Comparison of ENCODE assay signal across 8 cellular contexts in the genomic region with DNA sequence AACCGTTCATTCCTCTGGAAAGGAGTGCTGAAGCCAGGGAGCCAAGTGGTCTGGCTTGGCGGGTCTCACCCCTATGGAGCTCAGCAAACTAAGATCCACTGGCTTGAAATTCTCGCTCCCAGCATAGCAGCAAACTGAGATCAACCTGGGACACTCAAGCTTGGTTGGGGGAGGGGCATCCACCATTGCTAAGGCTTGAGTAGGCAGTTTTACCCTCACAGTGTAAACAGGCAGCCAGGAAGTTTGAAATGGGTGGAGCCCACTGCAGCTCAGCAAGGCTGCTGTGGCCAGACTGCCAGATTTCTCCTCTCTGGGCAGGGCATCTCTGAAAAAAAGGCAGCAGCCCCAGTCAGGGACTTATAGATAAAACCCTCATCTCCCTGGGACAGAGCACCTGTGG.
DNase-seq lines count a peak whose midpoint lies in the region; FAIRE-seq and TF ChIP-seq lines count a peak whose summit lies in the region.
"Not testable (repeated sequence)": the region's sequence is repeated elsewhere in the genome, so short reads cannot be mapped to it uniquely, and the experiment has no call there.

No MANE protein-coding gene starts in this region.

- H3K27me3 Mint-ChIP-seq in neural progenitor cell (ENCODE audit: insufficient read depth, low read depth) = not testable (repeated sequence)

- not testable (repeated sequence) for H2AK5ac ChIP-seq in H1 (ENCODE audit: low read depth, low read length)

- H3K79me1 ChIP-seq in H1 (ENCODE audit: low read depth, low read length) = not testable (repeated sequence)

- DNase-seq in CMK (ENCODE audit: low read depth) (peak; percentile 25), ELR (ENCODE audit: low read depth) (peak; percentile 8), NCI-H510A (lab: John Stamatoyannopoulos, UW) (peak; percentile 8), RPMI8226 (peak; percentile 74), iris pigment epithelial cell (ENCODE audit: low read depth) (peak; percentile 3), neural progenitor cell (ENCODE audit: low spot score) (peak; percentile 7)
- DNase-seq in H1 (ENCODE audit: low read depth in 1 of 2, low spot score in 2 of 2) = not testable (repeated sequence)

- not testable (repeated sequence) for H2BK5ac ChIP-seq in H1 (ENCODE audit: low read depth, low read length)

- not testable (repeated sequence) for H2BK120ac ChIP-seq in H1 (replicated peaks; ENCODE audit: low read depth, low read length)

- H3K36me3 ChIP-seq in KMS-11 (ENCODE audit: insufficient read depth); H1 (ENCODE audit: control insufficient read depth in 2 of 4, insufficient read depth in 4 of 4, low read length in 3 of 4); neural progenitor cell: not testable (repeated sequence)

- not testable (repeated sequence) for H3K4me2 ChIP-seq in KMS-11; H1 (ENCODE audit: insufficient read depth in 1 of 2, low read depth in 2 of 2, low read length in 2 of 2); neural progenitor cell

- POLR2A ChIA-PET in H1 (lab: Charles Lee; ENCODE audit: partially characterized antibody) = not testable (repeated sequence)

- not testable (repeated sequence) for H3K23ac ChIP-seq in H1 (ENCODE audit: insufficient read length)

- H4K91ac ChIP-seq in H1 (replicated peaks; ENCODE audit: insufficient read length, low read length) = not testable (repeated sequence)

- not testable (repeated sequence) for H3K4me1 ChIP-seq in KMS-11 (ENCODE audit: low read depth, poor library complexity, severe bottlenecking); H1 (replicated peaks in 1 of 4; ENCODE audit: control insufficient read depth in 3 of 4, insufficient read depth in 4 of 4, low read length in 3 of 4); neural progenitor cell

- not testable (repeated sequence) for H3K9me3 ChIP-seq in H1 (ENCODE audit: insufficient read depth in 2 of 2, low read depth in 1 of 2, low read length in 1 of 2); neural progenitor cell (ENCODE audit: low read depth)

- H4K20me1 ChIP-seq in KMS-11 (ENCODE audit: insufficient read depth); H1 (replicated peaks in 1 of 2; ENCODE audit: control insufficient read depth in 1 of 2, insufficient read depth in 2 of 2, low read length in 2 of 2); neural progenitor cell (ENCODE audit: low read depth): not testable (repeated sequence)

- not testable (repeated sequence) for H3K18ac ChIP-seq in H1 (ENCODE audit: extremely low read depth, low read length)

- H4K5ac ChIP-seq in H1 (ENCODE audit: insufficient read length, low read depth, low read length) = not testable (repeated sequence)

- not testable (repeated sequence) for H2BK15ac ChIP-seq in H1 (ENCODE audit: low read length)

- TF ChIP-seq EP300 in H1 (IDR thresholded peaks at IDR 0.05; ENCODE audit: borderline replicate concordance in 1 of 2, low read depth in 2 of 2, low read length in 2 of 2) = not testable (repeated sequence)

- H3K27ac ChIP-seq in KMS-11; H1 (ENCODE audit: low read depth, low read length); neural progenitor cell: not testable (repeated sequence)

- not testable (repeated sequence) for H3K79me2 ChIP-seq in KMS-11 (ENCODE audit: insufficient read depth, low read depth); H1 (ENCODE audit: control insufficient read depth in 1 of 2, insufficient read depth in 2 of 2, low read length in 2 of 2); neural progenitor cell (ENCODE audit: low read depth)

- H3K4ac ChIP-seq in H1 (replicated peaks; ENCODE audit: insufficient read length, low read depth, low read length) = not testable (repeated sequence)

- not testable (repeated sequence) for H3K56ac ChIP-seq in H1 (replicated peaks; ENCODE audit: insufficient read length, low read depth, low read length)

- not testable (repeated sequence) for H3K4me1 Mint-ChIP-seq in neural progenitor cell

- H2AFZ ChIP-seq in KMS-11 (ENCODE audit: low read depth) (peak overlapping the region; percentile 41; the same call in 1 of the 2 replicates), H1 (ENCODE audit: low read length) (peak overlapping the region; percentile 85; the same call in 1 of the 2 replicates), neural progenitor cell (replicated peaks) (peak overlapping the region; percentile 68)

- H3K14ac ChIP-seq in H1 (ENCODE audit: insufficient read length) = not testable (repeated sequence)

- 0 out of 2 replicates have a peak overlapping the region, but pooled peaks have one; percentile 39 for H2BK12ac ChIP-seq in H1 (ENCODE audit: low read depth, low read length)

- H2BK20ac ChIP-seq in H1 (ENCODE audit: low read length) = not testable (repeated sequence)

- H4K8ac ChIP-seq in H1 (ENCODE audit: extremely low read depth, insufficient read depth, low read length) = not testable (repeated sequence)

- FAIRE-seq in H1 (lab: Jason Lieb, UNC) = not testable (repeated sequence)

- TF ChIP-seq RAD21 in H1 (IDR thresholded peaks at IDR 0.05 in 1 of 2, conservative IDR thresholded peaks at IDR 0.05 in 1 of 2; ENCODE audit: low read depth in 2 of 2, low read length in 2 of 2) = not testable (repeated sequence)

- not testable (repeated sequence) for TF ChIP-seq CTCF in KMS-11 (conservative IDR thresholded peaks at IDR 0.05; ENCODE audit: low read depth, low read length); H1 (IDR thresholded peaks at IDR 0.05; ENCODE audit: control extremely low read depth in 1 of 3, insufficient read depth in 1 of 3, low read depth in 1 of 3, low read length in 3 of 3); neural progenitor cell (IDR thresholded peaks at IDR 0.05)

- H3K9me3 Mint-ChIP-seq in neural progenitor cell = not testable (repeated sequence)

- TF ChIP-seq POLR2A in H1 (IDR thresholded peaks at IDR 0.05; ENCODE audit: control extremely low read depth in 1 of 2, low read depth in 2 of 2, low read length in 2 of 2) = not testable (repeated sequence)

- H3F3A ChIP-seq in neural progenitor cell (ENCODE audit: low read depth) = not testable (repeated sequence)

- not testable (repeated sequence) for H3K4me3 ChIP-seq in KMS-11 (IDR thresholded peaks at IDR 0.05; ENCODE audit: insufficient read depth, low read depth, low read length); H1 (ENCODE audit: extremely low read depth in 1 of 4, insufficient read depth in 2 of 4, low read depth in 3 of 4, low read length in 4 of 4); neural progenitor cell

- H3K27me3 ChIP-seq in KMS-11 (ENCODE audit: insufficient read depth, low read depth); H1 (replicated peaks in 1 of 4; ENCODE audit: control insufficient read depth in 3 of 4, extremely low read depth in 1 of 4, insufficient read depth in 3 of 4, low read length in 3 of 4); neural progenitor cell: not testable (repeated sequence)

- H3K36me3 Mint-ChIP-seq in neural progenitor cell = not testable (repeated sequence)

- H3K9ac ChIP-seq in KMS-11; H1 (replicated peaks in 1 of 4; ENCODE audit: extremely low read depth in 1 of 4, low read depth in 3 of 4, low read length in 3 of 4); neural progenitor cell: not testable (repeated sequence)

- CTCF ChIA-PET in H1 (lab: Charles Lee; ENCODE audit: partially characterized antibody) = interaction anchor here (0.7 kb wide), 1 partner anchor 65 kb away, joined by 3 read pairs; no protein-coding TSS in a partner anchor

- not testable (repeated sequence) for H3K4me3 Mint-ChIP-seq in neural progenitor cell

- H3K27ac Mint-ChIP-seq in neural progenitor cell = not testable (repeated sequence)

- WGBS in H1 (ENCODE audit: extremely low coverage in 1 of 2, insufficient coverage in 1 of 2, insufficient read length in 1 of 2, insufficient replicate concordance in 2 of 2, low coverage in 1 of 2, low lambda C conversion rate in 2 of 2, missing lambda C conversion rate in 1 of 2), 2 experiments = 95% methylated on average over 3 of the region's 3 CpGs; no CpG with 5 or more reads in 1 of the 2 experiments

- H3K23me2 ChIP-seq in H1 (ENCODE audit: low read depth, low read length) = not testable (repeated sequence)
